ENCODE assay signal across 8 cellular contexts in the genomic region with DNA sequence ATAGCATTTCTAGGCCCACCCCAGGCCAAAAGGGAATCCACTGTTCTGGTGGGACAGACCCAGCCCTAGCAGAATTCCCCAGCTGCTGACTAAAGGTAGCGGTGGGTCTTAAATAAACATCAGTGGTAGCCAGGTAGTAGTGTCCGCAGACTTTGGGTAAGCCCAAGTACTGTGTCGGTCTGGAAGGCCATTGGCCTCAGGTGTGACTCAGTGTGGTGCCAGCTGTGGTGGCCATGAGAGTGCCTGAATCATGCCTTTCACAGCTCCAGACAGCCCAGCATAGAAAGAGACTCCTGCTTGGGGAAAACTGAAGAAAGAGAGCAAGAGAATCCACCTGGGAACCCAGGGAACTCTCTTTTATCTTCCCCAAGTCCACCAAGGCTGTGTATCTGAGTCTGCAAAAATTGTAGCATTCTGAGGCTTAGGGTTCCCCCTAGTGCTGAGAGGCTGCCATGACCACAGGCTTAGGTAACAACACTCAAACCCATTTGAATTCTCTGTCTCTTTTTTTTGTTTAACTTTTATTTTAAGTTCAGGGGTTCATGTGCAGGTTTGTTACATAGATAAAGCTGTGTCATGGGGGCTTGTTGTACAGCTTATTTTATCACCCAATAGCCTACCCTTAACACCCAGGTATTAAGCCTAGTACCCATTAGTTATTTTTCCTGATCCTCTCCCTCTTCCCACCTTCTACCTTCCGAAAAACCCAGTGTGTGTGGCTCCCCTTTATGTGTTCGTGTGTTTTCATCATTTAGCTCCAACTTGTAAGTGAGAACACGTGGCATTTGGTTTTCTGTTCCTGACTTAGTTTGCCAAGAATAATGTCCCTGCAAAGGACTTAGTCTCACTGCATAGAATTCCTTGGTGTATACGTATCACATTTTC. TPM values are rescaled to one million over a fixed set of nuclear protein-coding genes. Genes with fewer than 3 reads are reported as not detected.
A peak's percentile ranks its signal among the peaks of the same experiment; 100 is the strongest.
DNase-seq lines count a peak whose midpoint lies in the region; ATAC-seq and TF ChIP-seq lines count a peak whose summit lies in the region.

No MANE protein-coding gene starts in this region.

- H3K4me3 Mint-ChIP-seq in CD4-positive, alpha-beta T cell = no peak overlapping the region
- no peak overlapping the region for H3K4me3 Mint-ChIP-seq in activated CD4-positive, alpha-beta T cell treated with anti-CD3 and anti-CD28 coated beads, Interleukin-2, amount 10 ng/mL, durations not matched to agents 7 days and 5 days
- H3K4me3 Mint-ChIP-seq in effector memory CD8-positive, alpha-beta T cell = no peak overlapping the region
- no peak overlapping the region for H3K4me3 Mint-ChIP-seq in stimulated activated memory B cell treated with anti-CD40 and anti-IgM and Interleukin-4, amounts not matched to agents 10 μg/mL and 1 μg/mL and 100 μg/mL, for 72 hours

- no peak overlapping the region for H2AK5ac ChIP-seq in mesendoderm (ENCODE audit: low read length)

- no peak overlapping the region for H3K56ac ChIP-seq in mesendoderm (ENCODE audit: low read length)

- no peak overlapping the region for H3K4me2 ChIP-seq in mesendoderm (ENCODE audit: low read length)

- no peak overlapping the region for H4K8ac ChIP-seq in mesendoderm (ENCODE audit: low read depth, low read length)

- H3K9me3 Mint-ChIP-seq in CD4-positive, alpha-beta T cell = no peaks in the 10 kb centered on the region
- no peaks in the 10 kb centered on the region for H3K9me3 Mint-ChIP-seq in activated CD4-positive, alpha-beta T cell treated with anti-CD3 and anti-CD28 coated beads, Interleukin-2, amount 10 ng/mL, durations not matched to agents 7 days and 5 days
- no peaks in the 10 kb centered on the region for H3K9me3 Mint-ChIP-seq in effector memory CD8-positive, alpha-beta T cell
- peaks cover under 1% of the 10 kb centered on the region for H3K9me3 Mint-ChIP-seq in stimulated activated memory B cell treated with anti-CD40 and anti-IgM and Interleukin-4, amounts not matched to agents 10 μg/mL and 1 μg/mL and 100 μg/mL, for 72 hours

- POLR2A ChIA-PET in CD4-positive, alpha-beta T cell (lab: Charles Lee) = no interaction called here
- POLR2A ChIA-PET in activated CD4-positive, alpha-beta T cell treated with anti-CD3 and anti-CD28 coated beads, Interleukin-2, amount 10 ng/mL, durations not matched to agents 7 days and 5 days (lab: Charles Lee) = no interaction called here

- no peaks in the 10 kb centered on the region for H3K79me2 ChIP-seq in mesendoderm (ENCODE audit: control insufficient read depth, insufficient read depth, low read length)

- H3K36me3 ChIP-seq in mesendoderm (ENCODE audit: control insufficient read depth, insufficient read depth, low read length) (no peaks in the 10 kb centered on the region), vagina (no peaks in the 10 kb centered on the region)

- H3K9ac ChIP-seq in mesendoderm (ENCODE audit: low read length) = no peak overlapping the region

- no peak overlapping the region for H3K4ac ChIP-seq in mesendoderm (ENCODE audit: low read depth, low read length)

- H3K27me3 ChIP-seq in CD4-positive, alpha-beta T cell (ENCODE audit: control insufficient read depth, insufficient read depth, low read length) = no peaks in the 10 kb centered on the region
- no peaks in the 10 kb centered on the region for H3K27me3 ChIP-seq in mesendoderm (ENCODE audit: insufficient read depth, low read length, poor library complexity)
- no peaks in the 10 kb centered on the region for H3K27me3 ChIP-seq in vagina

- no peaks in the 10 kb centered on the region for H3K79me1 ChIP-seq in mesendoderm (ENCODE audit: low read length)

- no peak overlapping the region for H3K4me3 ChIP-seq in mesendoderm (ENCODE audit: low read length)
- no peak overlapping the region for H3K4me3 ChIP-seq in vagina

- intact Hi-C loops in CD4-positive, alpha-beta T cell (cut with DNase I, micrococcal nuclease) = loop anchor here (1.0 to 5.0 kb wide), 4 partner anchors 177 to 318 kb away; no protein-coding TSS in a partner anchor
- intact Hi-C loops in vagina (cut with DNase I) = no loop called here

- H2BK5ac ChIP-seq in mesendoderm (ENCODE audit: low read length) = no peak overlapping the region

- H3K27me3 Mint-ChIP-seq in CD4-positive, alpha-beta T cell = peaks cover 5% of the 10 kb centered on the region
- peaks cover 10% of the 10 kb centered on the region for H3K27me3 Mint-ChIP-seq in activated CD4-positive, alpha-beta T cell treated with anti-CD3 and anti-CD28 coated beads, Interleukin-2, amount 10 ng/mL, durations not matched to agents 7 days and 5 days
- peaks cover 14 to 20% of the 10 kb centered on the region in 2 donors for H3K27me3 Mint-ChIP-seq in effector memory CD8-positive, alpha-beta T cell
- peaks cover 14% of the 10 kb centered on the region for H3K27me3 Mint-ChIP-seq in stimulated activated memory B cell treated with anti-CD40 and anti-IgM and Interleukin-4, amounts not matched to agents 10 μg/mL and 1 μg/mL and 100 μg/mL, for 72 hours

- no peak overlapping the region for H3K27ac ChIP-seq in CD4-positive, alpha-beta T cell (ENCODE audit: low read depth, low read length)
- H3K27ac ChIP-seq in mesendoderm (ENCODE audit: low read depth, low read length) (no peak overlapping the region), vagina (no peak overlapping the region)

- WGBS in mesendoderm (ENCODE audit: extremely low coverage, insufficient coverage, low lambda C conversion rate) = no CpG with 5 or more reads among the region's 7 CpGs

- no peak overlapping the region for H3K18ac ChIP-seq in mesendoderm (ENCODE audit: low read length)

- H3K4me1 ChIP-seq in mesendoderm (ENCODE audit: control insufficient read depth, low read depth, low read length) (no peaks in the 10 kb centered on the region), vagina (no peaks in the 10 kb centered on the region)

- no peak for TF ChIP-seq POLR2A in vagina (IDR thresholded peaks at IDR 0.05)

- CTCF ChIA-PET in CD4-positive, alpha-beta T cell (lab: Charles Lee) = no interaction called here
- CTCF ChIA-PET in activated CD4-positive, alpha-beta T cell treated with anti-CD3 and anti-CD28 coated beads, Interleukin-2, amount 10 ng/mL, durations not matched to agents 7 days and 5 days (lab: Charles Lee) = no interaction called here

- no peak overlapping the region for H3K27ac Mint-ChIP-seq in CD4-positive, alpha-beta T cell
- H3K27ac Mint-ChIP-seq in activated CD4-positive, alpha-beta T cell treated with anti-CD3 and anti-CD28 coated beads, Interleukin-2, amount 10 ng/mL, durations not matched to agents 7 days and 5 days = no peak overlapping the region
- H3K27ac Mint-ChIP-seq in effector memory CD8-positive, alpha-beta T cell = no peak overlapping the region
- no peak overlapping the region for H3K27ac Mint-ChIP-seq in stimulated activated memory B cell treated with anti-CD40 and anti-IgM and Interleukin-4, amounts not matched to agents 10 μg/mL and 1 μg/mL and 100 μg/mL, for 72 hours

- peak; percentile 19 to 47 (median 36) for DNase-seq in CD4-positive, alpha-beta T cell
- DNase-seq in NCI-H2171 (lab: John Stamatoyannopoulos, UW) (peak; percentile 92), mesendoderm (peak; percentile 71), vagina (ENCODE audit: extremely low spot score in 2 of 2) (no peak)
- DNase-seq in activated CD4-positive, alpha-beta T cell treated with anti-CD3 and anti-CD28 coated beads, Interleukin-2, amount 10 ng/mL, durations not matched to agents 7 days and 5 days = peak; percentile 61
- DNase-seq in effector memory CD8-positive, alpha-beta T cell = peak; percentile 18 to 67 (median 29)

- H4K5ac ChIP-seq in mesendoderm (ENCODE audit: low read length) = no peak overlapping the region

- no peaks in the 10 kb centered on the region for H3K9me3 ChIP-seq in CD4-positive, alpha-beta T cell (ENCODE audit: control insufficient read depth, low read length)
- H3K9me3 ChIP-seq in vagina = no peaks in the 10 kb centered on the region

- H3K36me3 Mint-ChIP-seq in CD4-positive, alpha-beta T cell (ENCODE audit: low read depth) = no peaks in the 10 kb centered on the region
- no peaks in the 10 kb centered on the region for H3K36me3 Mint-ChIP-seq in activated CD4-positive, alpha-beta T cell treated with anti-CD3 and anti-CD28 coated beads, Interleukin-2, amount 10 ng/mL, durations not matched to agents 7 days and 5 days (ENCODE audit: low read depth)
- H3K36me3 Mint-ChIP-seq in effector memory CD8-positive, alpha-beta T cell (ENCODE audit: insufficient read depth) = no peaks in the 10 kb centered on the region
- no peaks in the 10 kb centered on the region for H3K36me3 Mint-ChIP-seq in stimulated activated memory B cell treated with anti-CD40 and anti-IgM and Interleukin-4, amounts not matched to agents 10 μg/mL and 1 μg/mL and 100 μg/mL, for 72 hours

- no peak overlapping the region for H2BK15ac ChIP-seq in mesendoderm (replicated peaks; ENCODE audit: low read depth)

- no peak overlapping the region for H3K23ac ChIP-seq in mesendoderm (ENCODE audit: low read length)

- no peaks in the 10 kb centered on the region for H3K4me1 Mint-ChIP-seq in CD4-positive, alpha-beta T cell (ENCODE audit: low read depth)
- no peaks in the 10 kb centered on the region for H3K4me1 Mint-ChIP-seq in activated CD4-positive, alpha-beta T cell treated with anti-CD3 and anti-CD28 coated beads, Interleukin-2, amount 10 ng/mL, durations not matched to agents 7 days and 5 days
- no peaks in the 10 kb centered on the region for H3K4me1 Mint-ChIP-seq in effector memory CD8-positive, alpha-beta T cell (ENCODE audit: low read depth in 2 of 2)
- H3K4me1 Mint-ChIP-seq in stimulated activated memory B cell treated with anti-CD40 and anti-IgM and Interleukin-4, amounts not matched to agents 10 μg/mL and 1 μg/mL and 100 μg/mL, for 72 hours = no peaks in the 10 kb centered on the region

- TF ChIP-seq CTCF in CD4-positive, alpha-beta T cell (IDR thresholded peaks at IDR 0.05) = peak; percentile 82
- TF ChIP-seq CTCF in vagina (IDR thresholded peaks at IDR 0.05) = peak in 1 of 3 experiments; percentile 51

- no peak overlapping the region for H2BK120ac ChIP-seq in mesendoderm (ENCODE audit: low read depth, low read length)

- peak; percentile 84 for ATAC-seq in CD4-positive, alpha-beta T cell (ENCODE audit: poor library complexity)
- ATAC-seq in GM21723 (IDR thresholded peaks at IDR 0.05; ENCODE audit: unreplicated experiment) = peak; percentile 69
- peak; percentile 56 for ATAC-seq in effector memory CD8-positive, alpha-beta T cell (replicated peaks)
- peak; percentile 64 for ATAC-seq in stimulated activated memory B cell treated with anti-CD40 and anti-IgM and Interleukin-4, amounts not matched to agents 10 μg/mL and 1 μg/mL and 100 μg/mL, for 72 hours

RNA-seq across cellular contexts. Expression of gene CD163L1, which starts 16.7 kb away (rescaled TPM):
- total RNA-seq in CD4-positive, alpha-beta T cell = not detected
- not detected for total RNA-seq in activated CD4-positive, alpha-beta T cell treated with anti-CD3 and anti-CD28 coated beads, Interleukin-2, amount 10 ng/mL, durations not matched to agents 7 days and 5 days
- 0.15 TPM for polyA plus RNA-seq in mesendoderm (2013, experiment 1 of 2)
- 0.14 TPM for polyA plus RNA-seq in mesendoderm (2013, experiment 2 of 2)
- total RNA-seq in vagina = 0.74 TPM

RNA-seq across cellular contexts. Expression of gene CD163, which starts 43.0 kb away (rescaled TPM):
- total RNA-seq in CD4-positive, alpha-beta T cell = 1 to 10 TPM; 1.1 TPM
- not detected for total RNA-seq in activated CD4-positive, alpha-beta T cell treated with anti-CD3 and anti-CD28 coated beads, Interleukin-2, amount 10 ng/mL, durations not matched to agents 7 days and 5 days
- 0.01 TPM for polyA plus RNA-seq in mesendoderm (2013, experiment 1 of 2)
- polyA plus RNA-seq in mesendoderm (2013, experiment 2 of 2) = 0.13 TPM
- total RNA-seq in vagina = 96.3 TPM

Comparison
In these comparisons a context has a peak if more than half of its experiments do, and no peak if none do; other contexts are left out.
1. DNase-seq: peak in CD4-positive, alpha-beta T cell (10 of 10), NCI-H2171 (single experiment), activated CD4-positive, alpha-beta T cell treated with anti-CD3 and anti-CD28 coated beads, Interleukin-2, amount 10 ng/mL, durations not matched to agents 7 days and 5 days (single experiment), effector memory CD8-positive, alpha-beta T cell (3 of 3) and mesendoderm (single experiment); none in vagina (0 of 2).
2. RNA of gene CD163, which starts 43.0 kb away (total RNA-seq): 96.3 TPM in vagina (single experiment); 1.1 TPM in CD4-positive, alpha-beta T cell and not detected in activated CD4-positive, alpha-beta T cell treated with anti-CD3 and anti-CD28 coated beads, Interleukin-2, amount 10 ng/mL, durations not matched to agents 7 days and 5 days; every median in the first group is over 10 times any median in the second.
3. Peak in every context shown above with its lines, with median percentiles within 50 percentile points of each other: ATAC-seq.